20 cellular contexts compared by ENCODE assay signal in genomic region chr2:129302106-129302505, GRCh38.
"Had no signal": no experiment of that assay in that cellular context is flagged by ENCODE, and none has a peak within 500 bp of the region (broad histone marks: within the 10 kb centered on the region; RNA-seq: fewer than 3 reads in every experiment).

No MANE protein-coding gene starts in this region.

- H3K27me3 Mint-ChIP-seq: activated CD4-positive, alpha-beta memory T cell treated with anti-CD3 and anti-CD28 coated beads for 36 hours had no signal

- H3K9me3 ChIP-seq: body of pancreas, prostate gland, upper lobe of right lung had no signal

- H3K9me3 Mint-ChIP-seq: activated CD4-positive, alpha-beta memory T cell treated with anti-CD3 and anti-CD28 coated beads for 36 hours; activated naive CD8-positive, alpha-beta T cell treated with anti-CD3 and anti-CD28 coated beads for 36 hours; endodermal cell; neural crest cell; T-cell had no signal

- H3K27ac ChIP-seq: epithelial cell of prostate, foreskin keratinocyte, prostate gland, upper lobe of right lung had no signal

- H3K27me3 ChIP-seq: body of pancreas, foreskin keratinocyte, upper lobe of right lung had no signal

- H3K27ac Mint-ChIP-seq: activated B cell treated with CpG ODN at 0.5 μM for 24 hours; activated CD4-positive, alpha-beta memory T cell treated with anti-CD3 and anti-CD28 coated beads for 36 hours; activated naive CD8-positive, alpha-beta T cell treated with anti-CD3 and anti-CD28 coated beads for 36 hours; endodermal cell; T-cell had no signal

- H3K4me3 Mint-ChIP-seq: activated B cell treated with CpG ODN at 0.5 μM for 24 hours; activated CD4-positive, alpha-beta memory T cell treated with anti-CD3 and anti-CD28 coated beads for 36 hours; activated naive CD8-positive, alpha-beta T cell treated with anti-CD3 and anti-CD28 coated beads for 36 hours; endodermal cell; neural crest cell; T-cell had no signal

- DNase-seq: activated B cell treated with CpG ODN at 0.5 μM for 24 hours; activated CD4-positive, alpha-beta memory T cell treated with anti-CD3 and anti-CD28 coated beads for 36 hours; activated CD4-positive, alpha-beta T cell treated with anti-CD3 and anti-CD28 coated beads for 4 hours; activated naive CD8-positive, alpha-beta T cell treated with anti-CD3 and anti-CD28 coated beads for 36 hours; activated T-cell treated with anti-CD3 and anti-CD28 coated beads for 4 hours; central memory CD4-positive, alpha-beta T cell; endodermal cell; foreskin keratinocyte; islet precursor cell; mammary epithelial cell; stimulated activated CD4-positive, alpha-beta T cell treated with anti-CD3 and anti-CD28 coated beads, Interleukin-2, amount 100 ng/mL, for 24 hours; stimulated activated naive CD8-positive, alpha-beta T cell treated with anti-CD3 and anti-CD28 coated beads, Interleukin-15, Interleukin-2, amounts not matched to agents 100 U/mL and 50 U/mL, for 24 hours; T-cell; upper lobe of right lung had no signal

- H3K36me3 ChIP-seq: prostate gland, upper lobe of right lung had no signal

- H3K36me3 Mint-ChIP-seq: activated CD4-positive, alpha-beta memory T cell treated with anti-CD3 and anti-CD28 coated beads for 36 hours; activated naive CD8-positive, alpha-beta T cell treated with anti-CD3 and anti-CD28 coated beads for 36 hours; T-cell had no signal

- H3K4me1 Mint-ChIP-seq: activated B cell treated with CpG ODN at 0.5 μM for 24 hours; activated naive CD8-positive, alpha-beta T cell treated with anti-CD3 and anti-CD28 coated beads for 36 hours; endodermal cell; neural crest cell; T-cell had no signal

- H3K4me1 ChIP-seq: foreskin keratinocyte, prostate gland, upper lobe of right lung had no signal

- H3K4me3 ChIP-seq: body of pancreas, prostate gland, upper lobe of right lung had no signal

- ATAC-seq: foreskin keratinocyte; left lobe of liver; SK-N-SH treated with all-trans-retinoic acid at 6 μM for 48 hours; stimulated activated naive CD8-positive, alpha-beta T cell treated with anti-CD3 and anti-CD28 coated beads, Interleukin-15, Interleukin-2, amounts not matched to agents 100 U/mL and 50 U/mL, for 24 hours; T-cell had no signal
